6 cellular contexts compared by ENCODE assay signal in the genomic region with DNA sequence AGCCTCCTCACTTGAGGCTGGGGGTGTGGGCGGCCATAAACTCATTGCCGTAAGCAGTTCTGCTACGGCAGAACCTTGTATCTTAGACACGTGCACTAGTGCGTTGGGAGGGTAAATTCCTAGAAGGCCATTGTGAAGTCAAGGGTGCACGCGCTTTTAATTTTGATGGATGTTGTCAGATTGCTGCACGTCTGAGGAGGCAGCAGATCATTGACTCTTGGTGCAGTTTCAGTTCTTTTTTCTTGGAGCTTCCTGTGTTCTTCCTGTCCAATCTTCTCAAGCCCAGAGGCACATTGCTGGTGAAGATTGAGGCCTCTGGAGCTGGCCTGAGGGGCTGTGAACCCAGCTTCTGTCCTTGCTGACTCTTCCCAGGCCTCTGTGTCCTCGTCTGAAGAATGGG. TPM values are rescaled to one million over a fixed set of nuclear protein-coding genes. Genes with fewer than 3 reads are reported as not detected.
"Had no signal": no experiment of that assay in that cellular context is flagged by ENCODE, and none has a peak within 500 bp of the region (broad histone marks: within the 10 kb centered on the region; RNA-seq: fewer than 3 reads in every experiment).

No MANE protein-coding gene starts in this region.

RNA-seq across cellular contexts. Expression of gene EDN3, which starts 58.4 kb away (rescaled TPM):
- total RNA-seq: LHCN-M2, MCF 10A, NCI-H460, PC-9, Right ventricle myocardium inferior, RPMI7951 had no signal
